ENCODE assay signal across 24 cellular contexts in the genomic region with DNA sequence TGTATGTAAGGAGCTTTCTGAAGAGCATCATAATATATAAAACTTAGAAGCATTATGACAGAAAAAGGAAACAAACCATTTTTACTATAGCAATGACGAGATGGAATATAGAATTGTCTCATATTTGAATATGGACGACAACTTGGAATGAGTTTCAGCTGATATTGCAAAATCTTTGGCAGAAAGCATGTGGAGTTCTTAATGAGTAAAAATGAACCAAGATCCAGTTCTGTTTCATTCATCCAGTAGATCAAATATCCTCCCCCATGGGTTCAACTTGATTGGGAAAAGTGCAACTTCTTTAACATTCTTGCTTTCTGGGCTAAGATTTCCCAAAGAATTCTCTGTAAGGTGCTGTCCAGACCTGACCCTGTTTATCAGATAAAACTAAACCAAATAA.
DNase-seq lines count a peak whose midpoint lies in the region; ATAC-seq and TF ChIP-seq lines count a peak whose summit lies in the region.
"Had no signal": no experiment of that assay in that cellular context is flagged by ENCODE, and none has a peak within 500 bp of the region (broad histone marks: within the 10 kb centered on the region; RNA-seq: fewer than 3 reads in every experiment).

No MANE protein-coding gene starts in this region.

- intact Hi-C loops in testis (cut with DNase I; ENCODE audit: low total_unique reads) = no loop called here
- intact Hi-C loops in naive thymus-derived CD4-positive, alpha-beta T cell (cut with micrococcal nuclease) = no loop called here

- H3K9ac ChIP-seq in adipocyte (ENCODE audit: low read length) (no peak overlapping the region), endodermal cell (ENCODE audit: extremely low read depth, low read length, poor library complexity, severe bottlenecking) (no peak overlapping the region)
- H3K9ac ChIP-seq: BLaER1, neural progenitor cell had no signal

- 91 to 100% methylated on average over 2 of the region's 2 CpGs for WGBS in endodermal cell (ENCODE audit: insufficient coverage in 1 of 2, insufficient read length in 1 of 2), 2 experiments
- 66 to 83% methylated on average over 2 of the region's 2 CpGs for WGBS in testis, 2 donors

- peaks cover 14% of the 10 kb centered on the region for H3K4me1 Mint-ChIP-seq in endodermal cell
- no peaks in the 10 kb centered on the region for H3K4me1 Mint-ChIP-seq in naive thymus-derived CD4-positive, alpha-beta T cell
- H3K4me1 Mint-ChIP-seq: activated CD4-positive, alpha-beta T cell treated with anti-CD3 and anti-CD28 coated beads, Interleukin-2, amount 10 ng/mL, durations not matched to agents 7 days and 5 days; activated CD8-positive, alpha-beta memory T cell treated with anti-CD3 and anti-CD28 coated beads, Interleukin-2, amount 10 ng/mL, durations not matched to agents 7 days and 5 days; T-helper 17 cell had no signal

- no peaks in the 10 kb centered on the region for H4K20me1 ChIP-seq in osteoblast (ENCODE audit: insufficient read depth, low read length)
- H4K20me1 ChIP-seq: BLaER1 had no signal

- H3K4me3 ChIP-seq in ACC112 (ENCODE audit: low read depth, low read length) = peak overlapping the region; percentile 2; the same call in 1 of the 2 replicates
- H3K4me3 ChIP-seq in adipocyte (ENCODE audit: low read length) = peak overlapping the region; percentile 48
- H3K4me3 ChIP-seq in osteoblast (ENCODE audit: insufficient read depth, low read length) = no peak overlapping the region
- H3K4me3 ChIP-seq in endodermal cell (ENCODE audit: low read length) = no peak overlapping the region
- no peak overlapping the region for H3K4me3 ChIP-seq in testis
- no peak overlapping the region for H3K4me3 ChIP-seq in naive thymus-derived CD4-positive, alpha-beta T cell (ENCODE audit: low read length)
- H3K4me3 ChIP-seq: BLaER1, mucosa of descending colon, neural progenitor cell, SJSA1, spleen, transverse colon had no signal

- H3K27me3 Mint-ChIP-seq in endodermal cell (ENCODE audit: insufficient read depth) = no peaks in the 10 kb centered on the region
- H3K27me3 Mint-ChIP-seq in naive thymus-derived CD4-positive, alpha-beta T cell = no peaks in the 10 kb centered on the region
- H3K27me3 Mint-ChIP-seq: activated CD4-positive, alpha-beta T cell treated with anti-CD3 and anti-CD28 coated beads, Interleukin-2, amount 10 ng/mL, durations not matched to agents 7 days and 5 days; activated CD8-positive, alpha-beta memory T cell treated with anti-CD3 and anti-CD28 coated beads, Interleukin-2, amount 10 ng/mL, durations not matched to agents 7 days and 5 days; T-helper 17 cell had no signal

- POLR2A ChIA-PET in naive thymus-derived CD4-positive, alpha-beta T cell (lab: Charles Lee) = no interaction called here

- H3K9me3 Mint-ChIP-seq in endodermal cell = peaks cover 3% of the 10 kb centered on the region
- peaks cover 0 to 2% (median 0%) of the 10 kb centered on the region in 11 donors for H3K9me3 Mint-ChIP-seq in naive thymus-derived CD4-positive, alpha-beta T cell
- H3K9me3 Mint-ChIP-seq: activated CD4-positive, alpha-beta T cell treated with anti-CD3 and anti-CD28 coated beads, Interleukin-2, amount 10 ng/mL, durations not matched to agents 7 days and 5 days; neural progenitor cell had no signal

- peak overlapping the region; percentile 82 for H3K27ac ChIP-seq in ACC112 (ENCODE audit: low read depth, low read length)
- peak overlapping the region; percentile 92 for H3K27ac ChIP-seq in osteoblast (ENCODE audit: low read depth, low read length)
- H3K27ac ChIP-seq in endodermal cell (ENCODE audit: low read depth, low read length) = no peak overlapping the region
- H3K27ac ChIP-seq in testis = no peak overlapping the region
- H3K27ac ChIP-seq in naive thymus-derived CD4-positive, alpha-beta T cell (ENCODE audit: low read depth, low read length) = no peak overlapping the region
- H3K27ac ChIP-seq: BLaER1, neural progenitor cell, SJSA1, transverse colon had no signal

- no peaks in the 10 kb centered on the region for H3K79me2 ChIP-seq in ACC112 (ENCODE audit: control insufficient read depth, insufficient read depth, low read length, unreplicated experiment)
- no peaks in the 10 kb centered on the region for H3K79me2 ChIP-seq in osteoblast (ENCODE audit: insufficient read depth, low read length)

- TF ChIP-seq CTCF in osteoblast (IDR thresholded peaks at IDR 0.05; ENCODE audit: extremely low read depth, low read depth, low read length) = no peak
- no peak for TF ChIP-seq CTCF in endodermal cell (conservative IDR thresholded peaks at IDR 0.05)
- no peak for TF ChIP-seq CTCF in testis (IDR thresholded peaks at IDR 0.05)

- H3K4me1 ChIP-seq in ACC112 (ENCODE audit: control insufficient read depth, insufficient read depth, low read length, unreplicated experiment) (peaks cover 33% of the 10 kb centered on the region), adipocyte (ENCODE audit: control insufficient read depth, insufficient read depth, low read length) (peaks cover 26% of the 10 kb centered on the region), osteoblast (ENCODE audit: insufficient read depth, low read length) (peaks cover 54% of the 10 kb centered on the region), endodermal cell (ENCODE audit: control insufficient read depth, insufficient read depth, low read length) (peaks cover 2% of the 10 kb centered on the region), testis (peaks cover 8% of the 10 kb centered on the region)
- no peaks in the 10 kb centered on the region for H3K4me1 ChIP-seq in naive thymus-derived CD4-positive, alpha-beta T cell (ENCODE audit: control insufficient read depth in 2 of 2, insufficient read depth in 2 of 2, low read length in 2 of 2)
- H3K4me1 ChIP-seq: BLaER1, transverse colon had no signal

- H3K36me3 Mint-ChIP-seq in endodermal cell (ENCODE audit: low read depth) = no peaks in the 10 kb centered on the region
- H3K36me3 Mint-ChIP-seq in naive thymus-derived CD4-positive, alpha-beta T cell = peaks cover 0 to 1% (median 0%) of the 10 kb centered on the region in 5 donors
- H3K36me3 Mint-ChIP-seq: activated CD8-positive, alpha-beta memory T cell treated with anti-CD3 and anti-CD28 coated beads, Interleukin-2, amount 10 ng/mL, durations not matched to agents 7 days and 5 days; neural progenitor cell had no signal

- H3K27me3 ChIP-seq in ACC112 (ENCODE audit: insufficient read depth, low read length) = no peaks in the 10 kb centered on the region
- no peaks in the 10 kb centered on the region for H3K27me3 ChIP-seq in adipocyte (replicated peaks; ENCODE audit: control insufficient read depth, insufficient read depth, low read length)
- no peaks in the 10 kb centered on the region for H3K27me3 ChIP-seq in osteoblast (ENCODE audit: insufficient read depth, low read length)
- H3K27me3 ChIP-seq in endodermal cell (ENCODE audit: control insufficient read depth, insufficient read depth, low read length, poor library complexity, severe bottlenecking) = no peaks in the 10 kb centered on the region
- H3K27me3 ChIP-seq in testis = no peaks in the 10 kb centered on the region
- no peaks in the 10 kb centered on the region for H3K27me3 ChIP-seq in naive thymus-derived CD4-positive, alpha-beta T cell (ENCODE audit: control insufficient read depth in 2 of 2, insufficient read depth in 2 of 2, low read length in 2 of 2)
- H3K27me3 ChIP-seq: BLaER1, neural progenitor cell, SJSA1, spleen, transverse colon had no signal

- no peaks in the 10 kb centered on the region for H3K9me3 ChIP-seq in adipocyte (ENCODE audit: control insufficient read depth, low read length)
- no peaks in the 10 kb centered on the region for H3K9me3 ChIP-seq in osteoblast (ENCODE audit: low read depth, low read length)
- H3K9me3 ChIP-seq in endodermal cell (ENCODE audit: control insufficient read depth, low read length) = peaks cover 10% of the 10 kb centered on the region
- no peaks in the 10 kb centered on the region for H3K9me3 ChIP-seq in testis
- H3K9me3 ChIP-seq in naive thymus-derived CD4-positive, alpha-beta T cell (ENCODE audit: control insufficient read depth in 2 of 3, low read length in 3 of 3) = no peaks in the 10 kb centered on the region
- H3K9me3 ChIP-seq: BLaER1, mucosa of descending colon, SJSA1, spleen, transverse colon had no signal

- H3K4me2 ChIP-seq in osteoblast (ENCODE audit: insufficient read depth, low read length) = peak overlapping the region; percentile 65
- H3K4me2 ChIP-seq: BLaER1, neural progenitor cell had no signal

- DNase-seq in adipocyte (ENCODE audit: low read depth) = peak; percentile 53
- DNase-seq in fibroblast of gingiva (ENCODE audit: low read depth) = peak; percentile 65
- DNase-seq in osteoblast (ENCODE audit: insufficient read length, low spot score, missing footprints) = no peak
- DNase-seq in endodermal cell = no peak
- DNase-seq in testis = no peak
- DNase-seq in naive thymus-derived CD4-positive, alpha-beta T cell = no peak
- DNase-seq: activated CD4-positive, alpha-beta T cell treated with anti-CD3 and anti-CD28 coated beads, Interleukin-2, amount 10 ng/mL, durations not matched to agents 7 days and 5 days; activated CD8-positive, alpha-beta memory T cell treated with anti-CD3 and anti-CD28 coated beads, Interleukin-2, amount 10 ng/mL, durations not matched to agents 7 days and 5 days; activated naive CD4-positive, alpha-beta T cell treated with anti-CD3 and anti-CD28 coated beads, Interleukin-2, amount 50 U/mL, for 16 hours; hippocampal formation; left ventricle myocardium superior; mucosa of descending colon; NCI-H1105 treated with DMSO at 0.1 percent for 48 hours; NCI-H2081 treated with DMSO at 0.1 percent for 48 hours; spleen; stimulated activated CD4-positive, alpha-beta T cell treated with anti-CD3 and anti-CD28 coated beads, Interleukin-4, amount 100 ng/mL, for 1 hour; stimulated activated naive CD4-positive, alpha-beta T cell; T-helper 17 cell; transverse colon had no signal

- H3K27ac Mint-ChIP-seq in endodermal cell = no peak overlapping the region
- no peak overlapping the region for H3K27ac Mint-ChIP-seq in naive thymus-derived CD4-positive, alpha-beta T cell
- H3K27ac Mint-ChIP-seq: activated CD4-positive, alpha-beta T cell treated with anti-CD3 and anti-CD28 coated beads, Interleukin-2, amount 10 ng/mL, durations not matched to agents 7 days and 5 days; activated CD8-positive, alpha-beta memory T cell treated with anti-CD3 and anti-CD28 coated beads, Interleukin-2, amount 10 ng/mL, durations not matched to agents 7 days and 5 days; neural progenitor cell; T-helper 17 cell had no signal

- no peak for TF ChIP-seq POLR2A in testis (IDR thresholded peaks at IDR 0.05)

- no peak for ATAC-seq in naive thymus-derived CD4-positive, alpha-beta T cell
- ATAC-seq in HG03108 (IDR thresholded peaks at IDR 0.05; ENCODE audit: unreplicated experiment) = no peak
- ATAC-seq: activated CD8-positive, alpha-beta memory T cell treated with anti-CD3 and anti-CD28 coated beads, Interleukin-2, amount 10 ng/mL, durations not matched to agents 7 days and 5 days; left ventricle myocardium superior; mucosa of descending colon; T-helper 17 cell had no signal

- H3K36me3 ChIP-seq in ACC112 (ENCODE audit: insufficient read depth, low read length) = no peaks in the 10 kb centered on the region
- H3K36me3 ChIP-seq in adipocyte (ENCODE audit: control insufficient read depth, insufficient read depth, low read length, severe bottlenecking) = no peaks in the 10 kb centered on the region
- H3K36me3 ChIP-seq in osteoblast (ENCODE audit: insufficient read depth, low read length) = no peaks in the 10 kb centered on the region
- H3K36me3 ChIP-seq in endodermal cell (ENCODE audit: control insufficient read depth, insufficient read depth, low read length) = no peaks in the 10 kb centered on the region
- no peaks in the 10 kb centered on the region for H3K36me3 ChIP-seq in testis (ENCODE audit: low read depth, missing control alignments)
- no peaks in the 10 kb centered on the region for H3K36me3 ChIP-seq in naive thymus-derived CD4-positive, alpha-beta T cell (ENCODE audit: control insufficient read depth in 2 of 3, insufficient read depth in 3 of 3, low read length in 3 of 3)
- H3K36me3 ChIP-seq: BLaER1, neural progenitor cell, SJSA1, spleen, transverse colon had no signal

- H3K4me3 Mint-ChIP-seq in endodermal cell = no peak overlapping the region
- no peak overlapping the region for H3K4me3 Mint-ChIP-seq in naive thymus-derived CD4-positive, alpha-beta T cell
- H3K4me3 Mint-ChIP-seq: activated CD4-positive, alpha-beta T cell treated with anti-CD3 and anti-CD28 coated beads, Interleukin-2, amount 10 ng/mL, durations not matched to agents 7 days and 5 days; activated CD8-positive, alpha-beta memory T cell treated with anti-CD3 and anti-CD28 coated beads, Interleukin-2, amount 10 ng/mL, durations not matched to agents 7 days and 5 days; neural progenitor cell; T-helper 17 cell had no signal

- no peak overlapping the region for H2AFZ ChIP-seq in ACC112 (ENCODE audit: low read length, unreplicated experiment)
- H2AFZ ChIP-seq in osteoblast (ENCODE audit: low read length) = peak overlapping the region; percentile 24
- H2AFZ ChIP-seq: neural progenitor cell had no signal

- CTCF ChIA-PET in naive thymus-derived CD4-positive, alpha-beta T cell (lab: Charles Lee) = no interaction called here

Comparison
In these comparisons a context has a peak if more than half of its experiments do, and no peak if none do; other contexts are left out.
1. H3K27ac ChIP-seq: peak in ACC112 (single experiment) and osteoblast (single experiment); none in endodermal cell (single experiment), testis (0 of 2) and naive thymus-derived CD4-positive, alpha-beta T cell (single experiment).
2. H3K4me3 ChIP-seq: peak in ACC112 (single experiment) and adipocyte (single experiment); none in osteoblast (single experiment), endodermal cell (single experiment), testis (0 of 2) and naive thymus-derived CD4-positive, alpha-beta T cell (single experiment).
3. DNase-seq: peak in adipocyte (single experiment) and fibroblast of gingiva (single experiment); none in osteoblast (single experiment), endodermal cell (single experiment), testis (single experiment) and naive thymus-derived CD4-positive, alpha-beta T cell (0 of 9).